Comparison of ENCODE assay signal across 8 cellular contexts in genomic region chr20:38926142-38926933, GRCh38. TPM values are rescaled to one million over a fixed set of nuclear protein-coding genes. Genes with fewer than 3 reads are reported as not detected.
DNase-seq lines count a peak whose midpoint lies in the region; ATAC-seq and TF ChIP-seq lines count a peak whose summit lies in the region.

A gene with protein sequence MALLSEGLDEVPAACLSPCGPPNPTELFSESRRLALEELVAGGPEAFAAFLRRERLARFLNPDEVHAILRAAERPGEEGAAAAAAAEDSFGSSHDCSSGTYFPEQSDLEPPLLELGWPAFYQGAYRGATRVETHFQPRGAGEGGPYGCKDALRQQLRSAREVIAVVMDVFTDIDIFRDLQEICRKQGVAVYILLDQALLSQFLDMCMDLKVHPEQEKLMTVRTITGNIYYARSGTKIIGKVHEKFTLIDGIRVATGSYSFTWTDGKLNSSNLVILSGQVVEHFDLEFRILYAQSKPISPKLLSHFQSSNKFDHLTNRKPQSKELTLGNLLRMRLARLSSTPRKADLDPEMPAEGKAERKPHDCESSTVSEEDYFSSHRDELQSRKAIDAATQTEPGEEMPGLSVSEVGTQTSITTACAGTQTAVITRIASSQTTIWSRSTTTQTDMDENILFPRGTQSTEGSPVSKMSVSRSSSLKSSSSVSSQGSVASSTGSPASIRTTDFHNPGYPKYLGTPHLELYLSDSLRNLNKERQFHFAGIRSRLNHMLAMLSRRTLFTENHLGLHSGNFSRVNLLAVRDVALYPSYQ (plus strand): TSS chr20:38926417. CDS start chr20:38926443, 26 bp downstream.

- no peaks in the 10 kb centered on the region for H3K9me3 ChIP-seq in liver (ENCODE audit: control insufficient read depth in 4 of 4, low read length in 3 of 4)

- no peaks in the 10 kb centered on the region for H3K36me3 ChIP-seq in liver (ENCODE audit: control insufficient read depth in 4 of 4, insufficient read depth in 3 of 4, low read depth in 1 of 4, low read length in 3 of 4)

- DNase-seq in CD1c-positive myeloid dendritic cell (ENCODE audit: extremely low spot score) (peak; percentile 99), NCI-H748 treated with DMSO at 0.1 percent for 48 hours (lab: John Stamatoyannopoulos, UW) (peak; percentile 96), dermis microvascular lymphatic vessel endothelial cell (ENCODE audit: low read depth in 2 of 2) (peak; percentile 97 to 99)
- DNase-seq in activated CD4-positive, alpha-beta T cell treated with anti-CD3 and anti-CD28 coated beads, Interleukin-2, amount 50 U/mL, for 1 hour, result peak; percentile 89
- peak; percentile 93 for DNase-seq in stimulated activated CD4-positive, alpha-beta T cell treated with anti-CD3 and anti-CD28 coated beads, Interleukin-4, amount 100 ng/mL, for 1 hour

- peak within 1 kb of the TSS; percentile 49 to 60 (median 51) for H3K4me3 ChIP-seq in liver (ENCODE audit: low read depth in 1 of 3, low read length in 3 of 3)

- peaks cover 2 to 17% (median 9%) of the 10 kb centered on the region in 4 donors for H3K4me1 ChIP-seq in liver (ENCODE audit: control insufficient read depth in 4 of 4, insufficient read depth in 4 of 4, low read length in 3 of 4)

- WGBS in liver, result under 1% methylated on average over 95 of the region's 95 CpGs

- no peak for TF ChIP-seq CTCF in liver (IDR thresholded peaks at IDR 0.05; ENCODE audit: low read depth, low read length, missing input control)

- no peak within 1 kb of the TSS for H3K9ac ChIP-seq in liver (ENCODE audit: low read depth in 1 of 2, low read length in 2 of 2)

- H3K27me3 ChIP-seq in liver (ENCODE audit: control insufficient read depth in 4 of 4, insufficient read depth in 4 of 4, low read length in 3 of 4), result no peaks in the 10 kb centered on the region

- TF ChIP-seq RAD21 in liver (IDR thresholded peaks at IDR 0.05), result peak; percentile 93 to 95

- peak; percentile 90 for ATAC-seq in GM19397 (IDR thresholded peaks at IDR 0.05; ENCODE audit: unreplicated experiment)
- peak; percentile 87 for ATAC-seq in HG03565 (IDR thresholded peaks at IDR 0.05; ENCODE audit: unreplicated experiment)

- H3K27ac ChIP-seq in liver (ENCODE audit: low read depth in 1 of 2, low read length in 2 of 2), result no peak within 1 kb of the TSS

TF ChIP-seq in liver, 16 proteins besides CTCF, POLR2A, EP300 and RAD21:
- TF ChIP-seq HNF4G (IDR thresholded peaks at IDR 0.05) (peak; percentile 14), SP1 (IDR thresholded peaks at IDR 0.05) (peak; percentile 95), YY1 (IDR thresholded peaks at IDR 0.05) (peak; percentile 91), TAF1 (conservative IDR thresholded peaks at IDR 0.05) (no peak), RXRA (IDR thresholded peaks at IDR 0.05) (peak in 1 of 2 donors; percentile 14), EGR1 (IDR thresholded peaks at IDR 0.05; ENCODE audit: low read depth in 2 of 2) (no peak), MAX (IDR thresholded peaks at IDR 0.05) (peak; percentile 40), HNF4A (conservative IDR thresholded peaks at IDR 0.05) (peak; percentile 36 to 57)
- TF ChIP-seq, protein P1, sequence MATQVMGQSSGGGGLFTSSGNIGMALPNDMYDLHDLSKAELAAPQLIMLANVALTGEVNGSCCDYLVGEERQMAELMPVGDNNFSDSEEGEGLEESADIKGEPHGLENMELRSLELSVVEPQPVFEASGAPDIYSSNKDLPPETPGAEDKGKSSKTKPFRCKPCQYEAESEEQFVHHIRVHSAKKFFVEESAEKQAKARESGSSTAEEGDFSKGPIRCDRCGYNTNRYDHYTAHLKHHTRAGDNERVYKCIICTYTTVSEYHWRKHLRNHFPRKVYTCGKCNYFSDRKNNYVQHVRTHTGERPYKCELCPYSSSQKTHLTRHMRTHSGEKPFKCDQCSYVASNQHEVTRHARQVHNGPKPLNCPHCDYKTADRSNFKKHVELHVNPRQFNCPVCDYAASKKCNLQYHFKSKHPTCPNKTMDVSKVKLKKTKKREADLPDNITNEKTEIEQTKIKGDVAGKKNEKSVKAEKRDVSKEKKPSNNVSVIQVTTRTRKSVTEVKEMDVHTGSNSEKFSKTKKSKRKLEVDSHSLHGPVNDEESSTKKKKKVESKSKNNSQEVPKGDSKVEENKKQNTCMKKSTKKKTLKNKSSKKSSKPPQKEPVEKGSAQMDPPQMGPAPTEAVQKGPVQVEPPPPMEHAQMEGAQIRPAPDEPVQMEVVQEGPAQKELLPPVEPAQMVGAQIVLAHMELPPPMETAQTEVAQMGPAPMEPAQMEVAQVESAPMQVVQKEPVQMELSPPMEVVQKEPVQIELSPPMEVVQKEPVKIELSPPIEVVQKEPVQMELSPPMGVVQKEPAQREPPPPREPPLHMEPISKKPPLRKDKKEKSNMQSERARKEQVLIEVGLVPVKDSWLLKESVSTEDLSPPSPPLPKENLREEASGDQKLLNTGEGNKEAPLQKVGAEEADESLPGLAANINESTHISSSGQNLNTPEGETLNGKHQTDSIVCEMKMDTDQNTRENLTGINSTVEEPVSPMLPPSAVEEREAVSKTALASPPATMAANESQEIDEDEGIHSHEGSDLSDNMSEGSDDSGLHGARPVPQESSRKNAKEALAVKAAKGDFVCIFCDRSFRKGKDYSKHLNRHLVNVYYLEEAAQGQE (IDR thresholded peaks at IDR 0.05), result peak; percentile 63

RNA-seq across cellular contexts. Expression of the gene that starts here (rescaled TPM):
- 22.3 and 22.6 TPM in 2 replicates for total RNA-seq in dermis microvascular lymphatic vessel endothelial cell
- total RNA-seq in liver, result 10 to 100 TPM in 1 of 2 donors, 1 to 10 TPM in 1; 2.8 to 28.2 TPM
- polyA plus RNA-seq in liver, result 1 to 10 TPM; 1.1 to 2.6 TPM
